In genomic region chr1:3608154-3608553, GRCh38 we compare ENCODE assay signal across 26 cellular contexts.
"Had no signal": no experiment of that assay in that cellular context is flagged by ENCODE, and none has a peak within 500 bp of the region (broad histone marks: within the 10 kb centered on the region; RNA-seq: fewer than 3 reads in every experiment).

No MANE protein-coding gene starts in this region.

- ATAC-seq: activated T-helper 17 cell treated with anti-CD3 and anti-CD28 coated beads, Interleukin-2, amount 50 U/mL, for 72 hours; Panc1; Right ventricle myocardium inferior; T-cell had no signal

- FAIRE-seq: astrocyte, TTC549 had no signal

- H3K27ac Mint-ChIP-seq: activated CD4-positive, alpha-beta memory T cell treated with anti-CD3 and anti-CD28 coated beads for 36 hours; activated CD4-positive, alpha-beta T cell treated with anti-CD3 and anti-CD28 coated beads, Interleukin-2, amount 10 ng/mL, durations not matched to agents 7 days and 5 days; activated naive CD4-positive, alpha-beta T cell treated with anti-CD3 and anti-CD28 coated beads for 36 hours; activated naive CD8-positive, alpha-beta T cell; activated T-helper 17 cell treated with anti-CD3 and anti-CD28 coated beads, Interleukin-2, amount 50 U/mL, for 72 hours; T-cell had no signal

- H3K4me3 ChIP-seq: SK-N-MC had no signal

- H3K4me1 Mint-ChIP-seq: activated T-helper 17 cell treated with anti-CD3 and anti-CD28 coated beads, Interleukin-2, amount 50 U/mL, for 72 hours had no signal

- H3K36me3 Mint-ChIP-seq: activated CD4-positive, alpha-beta memory T cell treated with anti-CD3 and anti-CD28 coated beads for 36 hours; activated naive CD8-positive, alpha-beta T cell; brain; T-cell had no signal

- H3K9me3 Mint-ChIP-seq: activated CD4-positive, alpha-beta memory T cell treated with anti-CD3 and anti-CD28 coated beads for 36 hours; activated CD4-positive, alpha-beta T cell treated with anti-CD3 and anti-CD28 coated beads, Interleukin-2, amount 10 ng/mL, durations not matched to agents 7 days and 5 days; activated naive CD4-positive, alpha-beta T cell treated with anti-CD3 and anti-CD28 coated beads for 36 hours; activated T-helper 17 cell treated with anti-CD3 and anti-CD28 coated beads, Interleukin-2, amount 50 U/mL, for 72 hours; brain; central memory CD8-positive, alpha-beta T cell; T-cell had no signal

- DNase-seq: activated CD4-positive, alpha-beta memory T cell treated with anti-CD3 and anti-CD28 coated beads for 36 hours; activated CD4-positive, alpha-beta T cell treated with anti-CD3 and anti-CD28 coated beads, Interleukin-2, amount 10 ng/mL, durations not matched to agents 7 days and 5 days; activated CD4-positive, CD25-positive, alpha-beta regulatory T cell; activated gamma-delta T cell; activated naive CD4-positive, alpha-beta T cell treated with anti-CD3 and anti-CD28 coated beads for 36 hours; activated T-cell treated with anti-CD3 and anti-CD28 coated beads for 4 hours; activated T-cell treated with anti-CD3 and anti-CD28 coated beads, Interleukin-2, amount 50 U/mL, for 48 hours; Karpas-422; NCI-H1048; NCI-H1930; NCI-H345; NCI-H510A; NCI-H526 treated with DMSO at 0.1 percent for 48 hours; RPMI8226; T-cell; T-helper 2 cell; T1000 had no signal

- H3K27me3 Mint-ChIP-seq: brain had no signal

- H3K4me3 Mint-ChIP-seq: activated CD4-positive, alpha-beta memory T cell treated with anti-CD3 and anti-CD28 coated beads for 36 hours; activated CD4-positive, alpha-beta T cell treated with anti-CD3 and anti-CD28 coated beads, Interleukin-2, amount 10 ng/mL, durations not matched to agents 7 days and 5 days; activated naive CD4-positive, alpha-beta T cell treated with anti-CD3 and anti-CD28 coated beads for 36 hours; activated naive CD8-positive, alpha-beta T cell; activated T-helper 17 cell treated with anti-CD3 and anti-CD28 coated beads, Interleukin-2, amount 50 U/mL, for 72 hours; central memory CD8-positive, alpha-beta T cell; T-cell had no signal

- H3K27ac ChIP-seq: SK-N-MC had no signal
